8 cellular contexts compared by ENCODE assay signal in genomic region chr2:224253464-224253863, GRCh38.
"Had no signal": no experiment of that assay in that cellular context is flagged by ENCODE, and none has a peak within 500 bp of the region (broad histone marks: within the 10 kb centered on the region; RNA-seq: fewer than 3 reads in every experiment).

No MANE protein-coding gene starts in this region.

- H3K4me3 ChIP-seq: HAP-1 had no signal

- H3K9ac ChIP-seq: KMS-11 had no signal

- H3K4me1 ChIP-seq: HAP-1 had no signal

- ATAC-seq: HCT116 had no signal

- H3K27ac ChIP-seq: KMS-11 had no signal

- H3K36me3 ChIP-seq: HAP-1 had no signal

- H3K4me2 ChIP-seq: KMS-11 had no signal

- FAIRE-seq: HTR-8/SVneo had no signal

- DNase-seq: GOT3, H7, IMR-90, KBM-7 had no signal

- H3K9me3 ChIP-seq: HAP-1 had no signal
